1 cellular context compared by ENCODE assay signal in genomic region chr9:78103971-78104433, GRCh38.
TF ChIP-seq lines count a peak whose summit lies in the region.

No MANE protein-coding gene starts in this region.

TF ChIP-seq in WTC11, 78 proteins besides CTCF, POLR2A, EP300 and RAD21 (continued from another document):
- TF ChIP-seq, protein P1, sequence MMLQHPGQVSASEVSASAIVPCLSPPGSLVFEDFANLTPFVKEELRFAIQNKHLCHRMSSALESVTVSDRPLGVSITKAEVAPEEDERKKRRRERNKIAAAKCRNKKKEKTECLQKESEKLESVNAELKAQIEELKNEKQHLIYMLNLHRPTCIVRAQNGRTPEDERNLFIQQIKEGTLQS (CRISPR knock-in tag; conservative IDR thresholded peaks at IDR 0.05), result no peak
